ENCODE assay signal across 1 cellular context in the genomic region with DNA sequence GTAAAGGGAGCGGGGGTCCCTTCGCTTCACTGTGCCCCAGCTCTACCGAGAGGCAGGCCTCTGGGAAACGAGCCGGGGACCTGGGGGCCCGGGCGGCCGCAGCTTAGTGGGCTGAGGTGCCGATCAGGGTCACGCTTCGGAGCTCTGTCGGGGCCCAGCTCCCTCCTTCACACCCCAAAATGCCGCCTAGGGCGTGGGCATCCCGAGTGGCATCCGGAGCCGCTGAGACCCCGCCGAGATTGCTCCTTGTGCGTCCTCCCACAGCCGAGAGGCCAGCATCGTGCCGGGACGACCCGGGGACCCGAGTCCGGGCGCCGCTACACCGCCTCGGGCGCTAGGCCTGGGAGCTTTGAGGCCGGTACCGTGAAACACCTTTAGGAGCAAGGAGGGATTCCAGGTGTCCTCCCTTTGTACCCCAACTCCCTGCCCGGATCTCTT.
TF ChIP-seq lines count a peak whose summit lies in the region.

No MANE protein-coding gene starts in this region.

TF ChIP-seq in HEK293, 187 proteins besides CTCF, POLR2A, EP300 and RAD21 (continued from another document):
- no peak for TF ChIP-seq ZNF292 (tag by site-specific recombination; IDR thresholded peaks at IDR 0.05; ENCODE audit: borderline replicate concordance, low read depth)
- TF ChIP-seq, protein P1, sequence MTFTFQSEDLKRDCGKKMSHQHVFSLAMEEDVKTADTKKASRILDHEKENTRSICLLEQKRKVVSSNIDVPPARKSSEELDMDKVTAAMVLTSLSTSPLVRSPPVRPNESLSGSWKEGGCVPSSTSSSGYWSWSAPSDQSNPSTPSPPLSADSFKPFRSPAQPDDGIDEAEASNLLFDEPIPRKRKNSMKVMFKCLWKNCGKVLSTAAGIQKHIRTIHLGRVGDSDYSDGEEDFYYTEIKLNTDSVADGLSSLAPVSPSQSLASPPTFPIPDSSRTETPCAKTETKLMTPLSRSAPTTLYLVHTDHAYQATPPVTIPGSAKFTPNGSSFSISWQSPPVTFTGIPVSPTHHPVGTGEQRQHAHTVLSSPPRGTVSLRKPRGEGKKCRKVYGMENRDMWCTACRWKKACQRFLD (tag by site-specific recombination; IDR thresholded peaks at IDR 0.05) = no peak
- TF ChIP-seq, protein P2, sequence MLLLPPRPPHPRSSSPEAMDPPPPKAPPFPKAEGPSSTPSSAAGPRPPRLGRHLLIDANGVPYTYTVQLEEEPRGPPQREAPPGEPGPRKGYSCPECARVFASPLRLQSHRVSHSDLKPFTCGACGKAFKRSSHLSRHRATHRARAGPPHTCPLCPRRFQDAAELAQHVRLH (tag by site-specific recombination; IDR thresholded peaks at IDR 0.05) = no peak
- no peak for TF ChIP-seq ZBTB17 (tag by site-specific recombination; IDR thresholded peaks at IDR 0.05)
- TF ChIP-seq IKZF3 (tag by site-specific recombination; IDR thresholded peaks at IDR 0.05) = no peak
- no peak for TF ChIP-seq ZNF274 (IDR thresholded peaks at IDR 0.05; ENCODE audit: low read length)
- no peak for TF ChIP-seq ZNF274 (tag by site-specific recombination; IDR thresholded peaks at IDR 0.05; ENCODE audit: borderline replicate concordance)
- no peak for TF ChIP-seq FEZF1 (tag by site-specific recombination; IDR thresholded peaks at IDR 0.05)
- TF ChIP-seq KLF16 (tag by site-specific recombination; IDR thresholded peaks at IDR 0.05) = 0 out of 2 replicates have a peak, but pooled peaks have one; percentile 28
- TF ChIP-seq ZNF202 (tag by site-specific recombination; IDR thresholded peaks at IDR 0.05; ENCODE audit: borderline replicate concordance) = no peak
- TF ChIP-seq, protein P3, sequence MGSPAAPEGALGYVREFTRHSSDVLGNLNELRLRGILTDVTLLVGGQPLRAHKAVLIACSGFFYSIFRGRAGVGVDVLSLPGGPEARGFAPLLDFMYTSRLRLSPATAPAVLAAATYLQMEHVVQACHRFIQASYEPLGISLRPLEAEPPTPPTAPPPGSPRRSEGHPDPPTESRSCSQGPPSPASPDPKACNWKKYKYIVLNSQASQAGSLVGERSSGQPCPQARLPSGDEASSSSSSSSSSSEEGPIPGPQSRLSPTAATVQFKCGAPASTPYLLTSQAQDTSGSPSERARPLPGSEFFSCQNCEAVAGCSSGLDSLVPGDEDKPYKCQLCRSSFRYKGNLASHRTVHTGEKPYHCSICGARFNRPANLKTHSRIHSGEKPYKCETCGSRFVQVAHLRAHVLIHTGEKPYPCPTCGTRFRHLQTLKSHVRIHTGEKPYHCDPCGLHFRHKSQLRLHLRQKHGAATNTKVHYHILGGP (tag by site-specific recombination; IDR thresholded peaks at IDR 0.05) = no peak
- no peak for TF ChIP-seq ZNF629 (tag by site-specific recombination; IDR thresholded peaks at IDR 0.05)
TF ChIP-seq in HEK293: peak in this region for 3.
